Comparison of ENCODE assay signal across 15 cellular contexts in genomic region chr4:31052519-31052918, GRCh38.
DNase-seq lines count a peak whose midpoint lies in the region; TF ChIP-seq lines count a peak whose summit lies in the region.
"Had no signal": no experiment of that assay in that cellular context is flagged by ENCODE, and none has a peak within 500 bp of the region (broad histone marks: within the 10 kb centered on the region; RNA-seq: fewer than 3 reads in every experiment).

No MANE protein-coding gene starts in this region.

- no peaks in the 10 kb centered on the region for H3K79me2 ChIP-seq in neural progenitor cell (ENCODE audit: low read depth)

- H3K27ac Mint-ChIP-seq in chondrocyte (ENCODE audit: unreplicated experiment) (peak overlapping the region; percentile 46), neural progenitor cell (no peak overlapping the region)
- H3K27ac Mint-ChIP-seq: CD4-positive, CD25-positive, alpha-beta regulatory T cell had no signal

- H3K36me3 ChIP-seq in neural progenitor cell = no peaks in the 10 kb centered on the region
- H3K36me3 ChIP-seq: BLaER1 treated with 17β-estradiol and CSF1 and Interleukin-3, amounts not matched to agents 10 nM and 100 nM had no signal

- H3K4me1 Mint-ChIP-seq in chondrocyte (ENCODE audit: low read depth) (peaks cover 20% of the 10 kb centered on the region), neural progenitor cell (no peaks in the 10 kb centered on the region)
- H3K4me1 Mint-ChIP-seq: CD4-positive, CD25-positive, alpha-beta regulatory T cell had no signal

- H3K4me3 Mint-ChIP-seq in chondrocyte (ENCODE audit: unreplicated experiment) (no peak overlapping the region), neural progenitor cell (no peak overlapping the region)
- H3K4me3 Mint-ChIP-seq: CD4-positive, CD25-positive, alpha-beta regulatory T cell had no signal

- TF ChIP-seq CTCF in chondrocyte (IDR thresholded peaks at IDR 0.05) = no peak
- TF ChIP-seq CTCF in neural progenitor cell (IDR thresholded peaks at IDR 0.05) = no peak

- H3F3A ChIP-seq in neural progenitor cell (ENCODE audit: low read depth) = no peaks in the 10 kb centered on the region

- H3K9me3 Mint-ChIP-seq in chondrocyte (ENCODE audit: low read depth) (no peaks in the 10 kb centered on the region), neural progenitor cell (no peaks in the 10 kb centered on the region)

- no peaks in the 10 kb centered on the region for H3K27me3 Mint-ChIP-seq in chondrocyte (ENCODE audit: low read depth)
- H3K27me3 Mint-ChIP-seq in neural progenitor cell (ENCODE audit: insufficient read depth, low read depth) = peaks cover 3% of the 10 kb centered on the region
- H3K27me3 Mint-ChIP-seq: CD4-positive, CD25-positive, alpha-beta regulatory T cell had no signal

- H2AFZ ChIP-seq in neural progenitor cell (replicated peaks) = no peak overlapping the region

- no peaks in the 10 kb centered on the region for H3K27me3 ChIP-seq in neural progenitor cell
- H3K27me3 ChIP-seq: BLaER1 treated with 17β-estradiol and CSF1 and Interleukin-3, amounts not matched to agents 10 nM and 100 nM had no signal

- H3K27ac ChIP-seq in neural progenitor cell = no peak overlapping the region
- H3K27ac ChIP-seq: 22Rv1; BLaER1 treated with 17β-estradiol and CSF1 and Interleukin-3, amounts not matched to agents 10 nM and 100 nM; HL-60 had no signal

- H3K9me3 ChIP-seq in neural progenitor cell (ENCODE audit: low read depth) = no peaks in the 10 kb centered on the region
- H3K9me3 ChIP-seq: BLaER1 treated with 17β-estradiol and CSF1 and Interleukin-3, amounts not matched to agents 10 nM and 100 nM had no signal

- H3K4me2 ChIP-seq in neural progenitor cell = no peak overlapping the region
- H3K4me2 ChIP-seq: BLaER1 treated with 17β-estradiol and CSF1 and Interleukin-3, amounts not matched to agents 10 nM and 100 nM had no signal

- H3K4me3 ChIP-seq in neural progenitor cell = no peak overlapping the region
- H3K4me3 ChIP-seq: BLaER1 treated with 17β-estradiol and CSF1 and Interleukin-3, amounts not matched to agents 10 nM and 100 nM had no signal

- peak; percentile 15 to 31 for DNase-seq in NCI-H526 (lab: John Stamatoyannopoulos, UW)
- no peak for DNase-seq in NCI-H526 treated with DMSO at 0.1 percent for 48 hours (lab: John Stamatoyannopoulos, UW)
- DNase-seq in chondrocyte (ENCODE audit: low spot score) = no peak
- peak; percentile 15 for DNase-seq in midbrain (lab: John Stamatoyannopoulos, UW)
- no peak for DNase-seq in T1000 (lab: John Stamatoyannopoulos, UW)
- DNase-seq in activated T-cell treated with anti-CD3 and anti-CD28 coated beads for 4 hours = no peak
- no peak for DNase-seq in neural progenitor cell (ENCODE audit: low spot score)
- DNase-seq: AML-193; Calu3; CD4-positive, CD25-positive, alpha-beta regulatory T cell; DMS 273 treated with DMSO at 0.1 percent for 48 hours; HCEC 1CT had no signal

- peaks cover 7% of the 10 kb centered on the region for H3K4me1 ChIP-seq in neural progenitor cell
- H3K4me1 ChIP-seq: BLaER1 treated with 17β-estradiol and CSF1 and Interleukin-3, amounts not matched to agents 10 nM and 100 nM had no signal

- H3K9ac ChIP-seq in neural progenitor cell = no peak overlapping the region
- H3K9ac ChIP-seq: BLaER1 treated with 17β-estradiol and CSF1 and Interleukin-3, amounts not matched to agents 10 nM and 100 nM had no signal

- no peaks in the 10 kb centered on the region for H3K36me3 Mint-ChIP-seq in chondrocyte (ENCODE audit: low read depth)
- H3K36me3 Mint-ChIP-seq in neural progenitor cell = no peaks in the 10 kb centered on the region
- H3K36me3 Mint-ChIP-seq: CD4-positive, CD25-positive, alpha-beta regulatory T cell had no signal

- H4K20me1 ChIP-seq in neural progenitor cell (ENCODE audit: low read depth) = no peaks in the 10 kb centered on the region
- H4K20me1 ChIP-seq: BLaER1 treated with 17β-estradiol and CSF1 and Interleukin-3, amounts not matched to agents 10 nM and 100 nM had no signal

Comparison
In these comparisons a context has a peak if more than half of its experiments do, and no peak if none do; other contexts are left out.
1. DNase-seq: peak in NCI-H526 (2 of 2) and midbrain (single experiment); none in NCI-H526 treated with DMSO at 0.1 percent for 48 hours (single experiment), chondrocyte (single experiment), T1000 (single experiment), activated T-cell treated with anti-CD3 and anti-CD28 coated beads for 4 hours (single experiment) and neural progenitor cell (single experiment).